ENCODE assay signal across 8 cellular contexts in the genomic region with DNA sequence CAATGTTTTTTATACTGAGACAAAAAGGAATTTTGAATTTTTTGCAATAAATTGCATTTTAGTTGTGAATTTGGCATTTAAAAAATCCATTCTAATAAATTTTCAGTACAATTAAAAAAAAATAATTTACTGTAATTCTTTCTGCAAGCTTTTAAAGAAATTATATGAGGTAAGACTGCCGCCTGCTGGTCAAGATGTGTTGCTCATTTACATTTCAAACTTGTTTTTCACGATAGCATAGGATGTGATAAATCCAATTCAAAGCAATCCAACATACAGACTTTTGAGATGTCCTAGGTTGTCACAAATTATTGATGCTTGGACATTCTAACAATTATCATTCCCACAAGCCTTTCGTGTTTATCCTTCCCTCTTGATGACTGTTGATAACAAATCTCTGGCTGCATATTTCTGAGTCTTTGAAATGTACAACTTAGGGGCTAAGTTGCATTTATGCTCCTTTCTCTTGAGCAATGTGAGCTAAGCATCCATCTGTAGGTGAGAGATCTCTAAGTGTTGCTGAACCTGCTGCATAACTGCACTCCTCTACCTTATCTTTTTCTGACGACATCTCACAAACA. TPM values are rescaled to one million over a fixed set of nuclear protein-coding genes. Genes with fewer than 3 reads are reported as not detected.
DNase-seq lines count a peak whose midpoint lies in the region; ATAC-seq, FAIRE-seq and TF ChIP-seq lines count a peak whose summit lies in the region.

No MANE protein-coding gene starts in this region.

- no peaks in the 10 kb centered on the region for H3K4me1 Mint-ChIP-seq in endothelial cell (ENCODE audit: unreplicated experiment)
- H3K4me1 Mint-ChIP-seq in naive thymus-derived CD8-positive, alpha-beta T cell = no peaks in the 10 kb centered on the region

- FAIRE-seq in urothelium cell line (lab: Jason Lieb, UNC) = no peak

- DNase-seq in AG20443 (ENCODE audit: low spot score) = peak; percentile 36
- DNase-seq in NCI-H2196 treated with DMSO at 0.1 percent for 48 hours (lab: John Stamatoyannopoulos, UW; ENCODE audit: unreplicated experiment) = peak; percentile 0
- peak; percentile 56 for DNase-seq in activated CD4-positive, alpha-beta T cell treated with anti-CD3 and anti-CD28 coated beads, Interleukin-2, amount 50 U/mL, for 1 hour
- DNase-seq in endothelial cell (ENCODE audit: low spot score) = peak; percentile 63
- peak; percentile 18 to 78 (median 48) for DNase-seq in naive thymus-derived CD8-positive, alpha-beta T cell
- peak; percentile 20 for DNase-seq in urothelium cell line (ENCODE audit: low spot score)
- no peak for DNase-seq in cortex of kidney (lab: John Stamatoyannopoulos, UW)

- ATAC-seq in GM18519 (IDR thresholded peaks at IDR 0.05; ENCODE audit: low FRiP score, unreplicated experiment) = peak; percentile 59
- no peak for ATAC-seq in naive thymus-derived CD8-positive, alpha-beta T cell

- TF ChIP-seq CTCF in endothelial cell (IDR thresholded peaks at IDR 0.05; ENCODE audit: unreplicated experiment) = peak; percentile 89

- H3K9me3 Mint-ChIP-seq in endothelial cell (ENCODE audit: unreplicated experiment) = no peaks in the 10 kb centered on the region
- H3K9me3 Mint-ChIP-seq in naive thymus-derived CD8-positive, alpha-beta T cell = peaks cover 0 to 2% (median 0%) of the 10 kb centered on the region in 9 donors

- H3K27me3 Mint-ChIP-seq in endothelial cell (ENCODE audit: unreplicated experiment) = peaks cover 3% of the 10 kb centered on the region
- peaks cover 0 to 7% (median 4%) of the 10 kb centered on the region in 5 donors for H3K27me3 Mint-ChIP-seq in naive thymus-derived CD8-positive, alpha-beta T cell

- no peak overlapping the region for H3K4me3 Mint-ChIP-seq in endothelial cell (ENCODE audit: unreplicated experiment)
- H3K4me3 Mint-ChIP-seq in naive thymus-derived CD8-positive, alpha-beta T cell = no peak overlapping the region

- no peaks in the 10 kb centered on the region for H3K36me3 Mint-ChIP-seq in endothelial cell (ENCODE audit: low read depth, unreplicated experiment)
- H3K36me3 Mint-ChIP-seq in naive thymus-derived CD8-positive, alpha-beta T cell = no peaks in the 10 kb centered on the region

- H3K27ac Mint-ChIP-seq in endothelial cell (ENCODE audit: unreplicated experiment) = no peak overlapping the region
- no peak overlapping the region for H3K27ac Mint-ChIP-seq in naive thymus-derived CD8-positive, alpha-beta T cell

- POLR2A ChIA-PET in naive thymus-derived CD8-positive, alpha-beta T cell (lab: Charles Lee) = interaction anchor here (1.0 kb wide), 1 partner anchor 238 kb away, joined by 3 read pairs; no protein-coding TSS in a partner anchor

RNA-seq across cellular contexts. Expression of gene MFAP3L, which starts 21.7 kb away (rescaled TPM):
- total RNA-seq in endothelial cell (ENCODE audit: unreplicated experiment) = 6.3 TPM
- total RNA-seq in naive thymus-derived CD8-positive, alpha-beta T cell = 1 to 10 TPM; 3.0 to 4.0 TPM
- under 1 TPM in 2 of 3 donors, not detected in 1; 0.14 to 0.31 TPM for polyA plus RNA-seq in naive thymus-derived CD8-positive, alpha-beta T cell

RNA-seq across cellular contexts. Expression of gene AADAT, which starts 41.9 kb away (rescaled TPM):
- 6.6 TPM for total RNA-seq in endothelial cell (ENCODE audit: unreplicated experiment)
- total RNA-seq in naive thymus-derived CD8-positive, alpha-beta T cell = not detected
- not detected for polyA plus RNA-seq in naive thymus-derived CD8-positive, alpha-beta T cell
